13 cellular contexts compared by ENCODE assay signal in genomic region chr3:158792709-158793108, GRCh38. TPM values are rescaled to one million over a fixed set of nuclear protein-coding genes. Genes with fewer than 3 reads are reported as not detected.
DNase-seq lines count a peak whose midpoint lies in the region; ATAC-seq and TF ChIP-seq lines count a peak whose summit lies in the region.
"Had no signal": no experiment of that assay in that cellular context is flagged by ENCODE, and none has a peak within 500 bp of the region (broad histone marks: within the 10 kb centered on the region; RNA-seq: fewer than 3 reads in every experiment).

No MANE protein-coding gene starts in this region.

- ATAC-seq in IMR-90 (ENCODE audit: low read depth) = peak; percentile 75
- no peak for ATAC-seq in GM18861 (IDR thresholded peaks at IDR 0.05; ENCODE audit: unreplicated experiment)
- ATAC-seq in HG02571 (IDR thresholded peaks at IDR 0.05; ENCODE audit: unreplicated experiment) = no peak
- ATAC-seq: CD8-positive, alpha-beta T cell; mucosa of descending colon; Right ventricle myocardium inferior had no signal

- H3K56ac ChIP-seq in IMR-90 (ENCODE audit: extremely low read depth, insufficient read depth, low read length) = no peak overlapping the region

- no peak for TF ChIP-seq POLR2A in IMR-90 (IDR thresholded peaks at IDR 0.05; ENCODE audit: low read depth, low read length)
- TF ChIP-seq POLR2A in stomach (IDR thresholded peaks at IDR 0.05) = no peak

- H3K36me3 ChIP-seq in IMR-90 (ENCODE audit: control insufficient read depth, insufficient read depth, low read length) (no peaks in the 10 kb centered on the region), brain microvascular endothelial cell (replicated peaks) (no peaks in the 10 kb centered on the region), stomach (no peaks in the 10 kb centered on the region)

- no peak overlapping the region for H4K91ac ChIP-seq in IMR-90 (ENCODE audit: insufficient read depth, low read depth, low read length)

- H3K18ac ChIP-seq in IMR-90 (ENCODE audit: low read depth, low read length) = no peak overlapping the region

- POLR2A ChIA-PET in IMR-90 (lab: Charles Lee; ENCODE audit: unreplicated experiment) = no interaction called here

- TF ChIP-seq RAD21 in IMR-90 (IDR thresholded peaks at IDR 0.05; ENCODE audit: low read length) = no peak

- H3K4me3 ChIP-seq in AG09309 (ENCODE audit: control insufficient read depth, low read depth, low read length) = no peak overlapping the region
- no peak overlapping the region for H3K4me3 ChIP-seq in IMR-90 (ENCODE audit: insufficient read depth, low read depth, low read length)
- no peak overlapping the region for H3K4me3 ChIP-seq in brain microvascular endothelial cell (ENCODE audit: low read depth, low read length)
- H3K4me3 ChIP-seq in stomach = no peak overlapping the region
- H3K4me3 ChIP-seq: mucosa of descending colon had no signal

- peak overlapping the region; percentile 32; the same call in 1 of the 2 replicates for H3K27ac ChIP-seq in IMR-90 (ENCODE audit: insufficient read depth, low read length)
- H3K27ac ChIP-seq in brain microvascular endothelial cell = peak overlapping the region; percentile 91
- no peak overlapping the region for H3K27ac ChIP-seq in stomach

- no TSS peak for BruUV-seq in IMR-90 (replicated peaks; lab: Mats Ljungman, UMichigan)

- no peak overlapping the region for H2BK15ac ChIP-seq in IMR-90 (ENCODE audit: low read depth, low read length)

- intact Hi-C loops in IMR-90 (cut with micrococcal nuclease) = loop anchor here (10.0 kb wide), 1 partner anchor 1258 kb away; no protein-coding TSS in a partner anchor
- intact Hi-C loops in stomach (cut with DNase I; ENCODE audit: low total_unique reads) = loop anchor here (10.0 kb wide), 1 partner anchor 118 kb away; the partner anchor contains the start of gene LXN

- H3K79me1 ChIP-seq in IMR-90 (ENCODE audit: low read depth in 1 of 2, low read length in 2 of 2) = no peaks in the 10 kb centered on the region

- peak overlapping the region; percentile 5; the same call in 1 of the 2 replicates for H3K4me2 ChIP-seq in IMR-90 (ENCODE audit: low read depth, low read length)

- TF ChIP-seq CTCF in AG09309 (IDR thresholded peaks at IDR 0.05; ENCODE audit: control insufficient read depth, insufficient read depth, low read depth, low read length, missing control alignments) (no peak), IMR-90 (conservative IDR thresholded peaks at IDR 0.05; ENCODE audit: low read depth, low read length) (no peak), brain microvascular endothelial cell (IDR thresholded peaks at IDR 0.05; ENCODE audit: low read depth, low read length, missing control alignments) (no peak), stomach (IDR thresholded peaks at IDR 0.05) (no peak)

- H3K4me1 ChIP-seq in IMR-90 (ENCODE audit: control insufficient read depth, insufficient read depth, low read length) (peaks cover 6% of the 10 kb centered on the region), stomach (peaks cover 0 to 12% (median 6%) of the 10 kb centered on the region in 4 donors)

- no peak overlapping the region for H3K14ac ChIP-seq in IMR-90 (replicated peaks; ENCODE audit: low read depth, low read length)

- H2BK5ac ChIP-seq in IMR-90 (ENCODE audit: low read depth, low read length, poor library complexity, severe bottlenecking) = peak overlapping the region; percentile 67

- in situ Hi-C loops in IMR-90 (cut with MboI; ENCODE audit: low sequenced_read_pairs) (loop anchor here (5.0 to 25.0 kb wide), 4 partner anchors 65 to 680 kb away; partner anchors contain the start of genes RSRC1 and SHOX2), brain microvascular endothelial cell (cut with HindIII; ENCODE audit: low pct_ligation_motif_present, low sequenced_read_pairs) (no loop called here)

- dilution Hi-C loops in IMR-90 (cut with HindIII; ENCODE audit: low sequenced_read_pairs, unreplicated experiment) = no loop called here

- H2BK120ac ChIP-seq in IMR-90 (ENCODE audit: low read depth, low read length) = no peak overlapping the region

- H3K23ac ChIP-seq in IMR-90 (ENCODE audit: low read depth, low read length) = no peak overlapping the region

- no peak overlapping the region for H2AFZ ChIP-seq in IMR-90 (replicated peaks; ENCODE audit: low read length, poor library complexity)

- H3K27me3 ChIP-seq in IMR-90 (ENCODE audit: control insufficient read depth, insufficient read depth, low read length) (no peaks in the 10 kb centered on the region), brain microvascular endothelial cell (replicated peaks) (no peaks in the 10 kb centered on the region), stomach (no peaks in the 10 kb centered on the region)

- no peak overlapping the region for H2AK5ac ChIP-seq in IMR-90 (ENCODE audit: low read depth, low read length)

- no peak overlapping the region for H3K9ac ChIP-seq in IMR-90 (ENCODE audit: low read depth, low read length)

- no peak overlapping the region; a peak in 1 of 4 replicates for H4K8ac ChIP-seq in IMR-90 (ENCODE audit: low read depth in 2 of 2, low read length in 2 of 2)

- TF ChIP-seq EP300 in stomach (IDR thresholded peaks at IDR 0.05) = no peak

- H3K4ac ChIP-seq in IMR-90 (ENCODE audit: low read depth, low read length) = 0 out of 2 replicates have a peak overlapping the region, but pooled peaks have one; percentile 9

- H4K5ac ChIP-seq in IMR-90 (ENCODE audit: low read depth, low read length) = no peak overlapping the region

- no peaks in the 10 kb centered on the region for H4K20me1 ChIP-seq in IMR-90 (ENCODE audit: insufficient read depth, low read length)

- H3K9me1 ChIP-seq in IMR-90 (ENCODE audit: insufficient read depth, low read length) = peaks cover 2% of the 10 kb centered on the region; the same call in 1 of the 2 replicates

- H2BK20ac ChIP-seq in IMR-90 (ENCODE audit: low read depth, low read length) = no peak overlapping the region

- 0% methylated on average over 2 of the region's 8 CpGs; no CpG with 5 or more reads in 1 of the 2 experiments for WGBS in IMR-90 (ENCODE audit: extremely low coverage in 2 of 2, insufficient read length in 1 of 2), 2 experiments
- 60 to 69% (median 61%) methylated on average over 8 of the region's 8 CpGs for WGBS in stomach, 5 donors

- no peak overlapping the region for H2AK9ac ChIP-seq in IMR-90 (replicated peaks; ENCODE audit: low read depth, low read length, poor library complexity)

- H3K9me3 ChIP-seq in IMR-90 (ENCODE audit: control insufficient read depth, insufficient read depth, low read length) (peaks cover 4% of the 10 kb centered on the region; the same call in 1 of the 2 replicates), stomach (peaks cover 0 to 9% (median 3%) of the 10 kb centered on the region in 4 donors)
- H3K9me3 ChIP-seq: mucosa of descending colon had no signal

- CTCF ChIA-PET in IMR-90 (lab: Yijun Ruan, JAX) = interaction anchor here (0.6 to 1.0 kb wide), 2 partner anchors 68 to 133 kb away, joined by 3 to 5 read pairs; no protein-coding TSS in a partner anchor

- peak; percentile 90 for DNase-seq in AG09309 (ENCODE audit: low read depth)
- peak; percentile 95 for DNase-seq in IMR-90
- peak; percentile 98 for DNase-seq in brain microvascular endothelial cell
- DNase-seq in iris pigment epithelial cell (ENCODE audit: low read depth) = peak; percentile 99
- DNase-seq in stomach = no peak
- no peak for DNase-seq in NCI-H446 treated with DMSO at 0.1 percent for 48 hours (lab: John Stamatoyannopoulos, UW)
- DNase-seq: CD8-positive, alpha-beta T cell; mucosa of descending colon; NCI-H510A treated with DMSO at 0.1 percent for 48 hours; stimulated activated CD4-positive, alpha-beta T cell treated with anti-CD3 and anti-CD28 coated beads, Interleukin-4, amount 100 ng/mL, for 4 hours had no signal

TF ChIP-seq in IMR-90, 13 proteins besides CTCF, POLR2A, EP300 and RAD21:
- TF ChIP-seq CEBPB (IDR thresholded peaks at IDR 0.05; ENCODE audit: low read depth, low read length) (peak; percentile 98), RCOR1 (IDR thresholded peaks at IDR 0.05; ENCODE audit: insufficient replicate concordance, low read length) (no peak), NFE2L2 (IDR thresholded peaks at IDR 0.05; ENCODE audit: low read depth, low read length) (peak; percentile 21; the same call in 1 of the 2 replicates), FOS (IDR thresholded peaks at IDR 0.05; ENCODE audit: low read depth, low read length) (peak; percentile 91), CHD1 (IDR thresholded peaks at IDR 0.05; ENCODE audit: low read depth, low read length) (no peak)

RNA-seq across cellular contexts. Expression of gene MFSD1, which starts 9.1 kb away (rescaled TPM):
- total RNA-seq in IMR-90 (2012; rRNA removed) (64.2 and 103 TPM in 2 replicates), stomach (100 to 1,000 TPM in 2 of 5 donors, 10 to 100 TPM in 3; 23.9 to 187 (median 44.8) TPM)
- polyA plus RNA-seq in IMR-90 (2012; rRNA removed) (39.7 and 50.4 TPM in 2 replicates), stomach (10 to 100 TPM; 22.3 to 28.3 (median 22.7) TPM)
- 24.2 and 24.8 TPM in 2 replicates for polyA plus RNA-seq in IMR-90 (2012; cell fraction: cytosol; rRNA removed)
- polyA plus RNA-seq in IMR-90 (2012; cell fraction: nucleus; rRNA removed; ENCODE audit: low replicate concordance) = 10.2 and 33.8 TPM in 2 replicates

Comparison
In these comparisons a context has a peak if more than half of its experiments do, and no peak if none do; other contexts are left out.
1. DNase-seq: peak in AG09309 (single experiment), IMR-90 (single experiment), brain microvascular endothelial cell (single experiment) and iris pigment epithelial cell (single experiment); none in stomach (single experiment) and NCI-H446 treated with DMSO at 0.1 percent for 48 hours (single experiment).
2. H3K27ac ChIP-seq: peak in IMR-90 (single experiment) and brain microvascular endothelial cell (single experiment); none in stomach (0 of 5).